In genomic region chr22:19786264-19786585, GRCh38 we compare ENCODE assay signal across 22 cellular contexts. TPM values are rescaled to one million over a fixed set of nuclear protein-coding genes. Genes with fewer than 3 reads are reported as not detected.
"Had no signal": no experiment of that assay in that cellular context is flagged by ENCODE, and none has a peak within 500 bp of the region (broad histone marks: within the 10 kb centered on the region; RNA-seq: fewer than 3 reads in every experiment).

No MANE protein-coding gene starts in this region.

- DNase-seq: KBM-7, MV-4-11, NCI-H1092, NCI-H1105 treated with DMSO at 0.1 percent for 48 hours, NCI-H1417 treated with DMSO at 0.1 percent for 48 hours, NCI-H146, NCI-H1694 treated with DMSO at 0.1 percent for 48 hours, NCI-H1930, NCI-H2081, NCI-H2107, NCI-H2227 treated with DMSO at 0.1 percent for 48 hours, NCI-H524, NCI-H526 treated with DMSO at 0.1 percent for 48 hours, NCI-H774, PC-3, SHP77, SK-N-SH, SW 1271 had no signal

- ATAC-seq: Panc1, PC-3 had no signal

- H3K9ac ChIP-seq: SK-N-SH had no signal

- H3K4me2 ChIP-seq: SK-N-SH had no signal

RNA-seq across cellular contexts. Expression of gene TBX1, which starts 25.6 kb away (rescaled TPM):
- total RNA-seq: HT-29, MCF 10A had no signal
- polyA plus RNA-seq: IgD-negative memory B cell, SK-N-SH had no signal
